In the genomic region with DNA sequence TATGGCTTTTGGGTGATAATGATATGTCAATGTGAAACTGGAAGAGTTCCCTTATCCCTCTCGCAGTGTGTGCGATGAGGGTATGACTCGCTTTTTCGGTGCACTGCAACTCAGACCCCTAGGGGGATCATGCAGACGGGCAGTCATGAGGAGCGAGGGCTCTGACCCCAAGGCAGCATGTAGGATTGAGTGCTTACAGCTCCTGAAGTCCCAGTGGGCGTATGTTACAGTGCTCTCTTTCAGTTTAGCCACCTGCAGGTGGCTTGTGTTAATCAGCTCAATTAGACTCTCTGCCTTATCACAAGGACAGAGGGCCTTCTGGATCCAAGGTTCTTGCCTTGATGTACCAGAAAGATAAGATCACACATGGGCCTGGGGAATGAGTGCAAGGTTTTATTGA, we compare ENCODE assay signal across 18 cellular contexts.
DNase-seq lines count a peak whose midpoint lies in the region; ATAC-seq and TF ChIP-seq lines count a peak whose summit lies in the region.
"Had no signal": no experiment of that assay in that cellular context is flagged by ENCODE, and none has a peak within 500 bp of the region (broad histone marks: within the 10 kb centered on the region; RNA-seq: fewer than 3 reads in every experiment).

No MANE protein-coding gene starts in this region.

- H3K27me3 ChIP-seq in H7 (ENCODE audit: control insufficient read depth, insufficient read depth, low read length) (no peaks in the 10 kb centered on the region), OCI-LY3 (ENCODE audit: low read depth, low read length) (no peaks in the 10 kb centered on the region), heart right ventricle (no peaks in the 10 kb centered on the region)
- H3K27me3 ChIP-seq: breast epithelium, colonic mucosa, stomach had no signal

- H3K27ac ChIP-seq in OCI-LY3 (ENCODE audit: low read length) (no peak overlapping the region), heart right ventricle (no peak overlapping the region)
- H3K27ac ChIP-seq: breast epithelium, colonic mucosa, stomach had no signal

- TF ChIP-seq CTCF in OCI-LY3 (IDR thresholded peaks at IDR 0.05; ENCODE audit: low read depth, low read length) (0 out of 2 replicates have a peak, but pooled peaks have one; percentile 8), omental fat pad (IDR thresholded peaks at IDR 0.05) (no peak), heart right ventricle (IDR thresholded peaks at IDR 0.05) (no peak)

- intact Hi-C loops in heart right ventricle (cut with DNase I): no loop called here

- H3K4me3 ChIP-seq in H7 (ENCODE audit: insufficient read depth, low read depth, low read length) (no peak overlapping the region), OCI-LY3 (ENCODE audit: low read length) (no peak overlapping the region), heart right ventricle (no peak overlapping the region)
- H3K4me3 ChIP-seq: breast epithelium, colonic mucosa, stomach had no signal

- H3K9me3 ChIP-seq in OCI-LY3 (ENCODE audit: insufficient read depth, low read length) (no peaks in the 10 kb centered on the region), heart right ventricle (peaks cover 0 to 15% (median 0%) of the 10 kb centered on the region in 11 donors)
- H3K9me3 ChIP-seq: colonic mucosa had no signal

- H3K4me1 ChIP-seq in OCI-LY3 (ENCODE audit: low read length): no peaks in the 10 kb centered on the region
- H3K4me1 ChIP-seq in heart right ventricle: no peaks in the 10 kb centered on the region
- H3K4me1 ChIP-seq: breast epithelium, colonic mucosa, stomach had no signal

- no peak overlapping the region for H3K4me2 ChIP-seq in OCI-LY3 (ENCODE audit: low read length)

- H3K36me3 ChIP-seq in H7 (replicated peaks; ENCODE audit: control insufficient read depth, insufficient read depth, low read length): no peaks in the 10 kb centered on the region
- no peaks in the 10 kb centered on the region for H3K36me3 ChIP-seq in OCI-LY3 (replicated peaks; ENCODE audit: low read depth, low read length)
- H3K36me3 ChIP-seq in heart right ventricle: no peaks in the 10 kb centered on the region
- H3K36me3 ChIP-seq: breast epithelium, colonic mucosa, stomach had no signal

- no peaks in the 10 kb centered on the region for H4K20me1 ChIP-seq in OCI-LY3 (ENCODE audit: insufficient read depth, low read length)

- 80 to 83% methylated on average over 7 of the region's 7 CpGs for WGBS in heart right ventricle, 2 donors

- no peak overlapping the region for H3K9ac ChIP-seq in OCI-LY3 (ENCODE audit: low read length)

- no peaks in the 10 kb centered on the region for H3K79me2 ChIP-seq in OCI-LY3 (ENCODE audit: low read length)

- no peak overlapping the region for H2AFZ ChIP-seq in OCI-LY3 (ENCODE audit: low read depth, low read length)

- ATAC-seq in GM18519 (IDR thresholded peaks at IDR 0.05; ENCODE audit: low FRiP score, unreplicated experiment) (peak; percentile 58), omental fat pad (ENCODE audit: low FRiP score) (no peak), heart right ventricle (no peak)

- DNase-seq in H7 (peak; percentile 29), iPS-NIHi11 (ENCODE audit: low spot score) (peak; percentile 16), omental fat pad (ENCODE audit: low spot score) (no peak), heart right ventricle (no peak), SIG-M5 treated with dmso at 0.1 percent for 504 hours (lab: John Stamatoyannopoulos, UW; ENCODE audit: unreplicated experiment) (no peak)
- DNase-seq: activated CD4-positive, alpha-beta T cell treated with anti-CD3 and anti-CD28 coated beads, Interleukin-2, amount 50 U/mL, for 48 hours; activated T-cell treated with anti-CD3 and anti-CD28 coated beads for 4 hours; CD4-positive, alpha-beta memory T cell; colonic mucosa; DMS79 treated with DMSO at 0.1 percent for 48 hours; NCI-H1417 treated with DMSO at 0.1 percent for 48 hours; SIG-M5; stimulated activated CD4-positive, alpha-beta T cell treated with anti-CD3 and anti-CD28 coated beads, Interleukin-4, amount 100 ng/mL, for 1 hour; stomach; T-helper 1 cell had no signal

Comparison
In these comparisons a context has a peak if more than half of its experiments do, and no peak if none do; other contexts are left out.
1. DNase-seq: peak in H7 (single experiment) and iPS-NIHi11 (single experiment); none in omental fat pad (single experiment), heart right ventricle (0 of 2) and SIG-M5 treated with dmso at 0.1 percent for 504 hours (single experiment).